14 cellular contexts compared by ENCODE assay signal in the genomic region with DNA sequence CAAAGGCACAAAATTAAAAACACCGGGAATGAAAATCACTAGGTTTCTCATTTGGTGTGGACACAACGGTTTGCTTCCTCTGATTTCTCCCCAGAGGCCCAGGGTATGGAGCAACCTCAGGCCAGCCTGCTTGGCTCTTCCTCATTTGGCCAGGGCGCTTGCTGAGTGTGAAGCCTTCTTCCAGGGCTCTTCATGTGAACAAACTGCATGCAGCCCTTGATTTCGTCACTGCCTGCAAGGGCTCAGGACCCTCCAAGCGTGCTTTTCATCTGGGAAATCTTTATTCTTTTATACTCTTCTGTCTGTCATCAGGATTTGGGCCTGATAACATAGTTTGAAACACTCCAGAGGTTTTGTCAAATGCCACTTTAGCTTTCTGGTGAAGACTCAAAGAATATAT.
DNase-seq lines count a peak whose midpoint lies in the region; ATAC-seq and TF ChIP-seq lines count a peak whose summit lies in the region.
"Had no signal": no experiment of that assay in that cellular context is flagged by ENCODE, and none has a peak within 500 bp of the region (broad histone marks: within the 10 kb centered on the region; RNA-seq: fewer than 3 reads in every experiment).

No MANE protein-coding gene starts in this region.

- H3K27me3 ChIP-seq in H7 (ENCODE audit: control insufficient read depth, insufficient read depth, low read length): no peaks in the 10 kb centered on the region
- no peaks in the 10 kb centered on the region for H3K27me3 ChIP-seq in body of pancreas
- no peaks in the 10 kb centered on the region for H3K27me3 ChIP-seq in right atrium auricular region
- H3K27me3 ChIP-seq in suprapubic skin: no peaks in the 10 kb centered on the region

- H3K4me3 Mint-ChIP-seq in WTC11: no peak overlapping the region
- H3K4me3 Mint-ChIP-seq: activated T-helper 17 cell treated with anti-CD3 and anti-CD28 coated beads, Interleukin-2, amount 50 U/mL, for 72 hours; immature natural killer cell had no signal

- no peaks in the 10 kb centered on the region for H3K4me1 Mint-ChIP-seq in WTC11
- H3K4me1 Mint-ChIP-seq: activated T-helper 17 cell treated with anti-CD3 and anti-CD28 coated beads, Interleukin-2, amount 50 U/mL, for 72 hours; immature natural killer cell had no signal

- intact Hi-C loops in body of pancreas (cut with DNase I): no loop called here

- WGBS in body of pancreas, 2 donors: 67 to 87% methylated on average over 5 of the region's 5 CpGs
- WGBS in suprapubic skin: 50% methylated on average over 5 of the region's 5 CpGs

- H3K9me3 Mint-ChIP-seq in WTC11: no peaks in the 10 kb centered on the region
- H3K9me3 Mint-ChIP-seq: activated T-helper 17 cell treated with anti-CD3 and anti-CD28 coated beads, Interleukin-2, amount 50 U/mL, for 72 hours; immature natural killer cell had no signal

- H3K27ac ChIP-seq in body of pancreas (peak overlapping the region in 1 of 4 donors; percentile 45), right atrium auricular region (no peak overlapping the region), suprapubic skin (no peak overlapping the region)

- DNase-seq in H7 (peak; percentile 2), body of pancreas (peak; percentile 18 to 72 (median 36)), right atrium auricular region (ENCODE audit: low spot score) (peak; percentile 89), suprapubic skin (ENCODE audit: low spot score in 2 of 2) (peak; percentile 86 to 89), WTC11 (ENCODE audit: low spot score) (no peak), NCI-H774 (lab: John Stamatoyannopoulos, UW) (no peak), NCI-H2107 (lab: John Stamatoyannopoulos, UW) (no peak), NCI-H82 (lab: John Stamatoyannopoulos, UW) (no peak)
- DNase-seq: activated CD4-positive, alpha-beta T cell treated with anti-CD3 and anti-CD28 coated beads for 48 hours; immature natural killer cell; KG1; NCI-H1930; T-helper 1 cell had no signal

- TF ChIP-seq CTCF in body of pancreas (IDR thresholded peaks at IDR 0.05) (no peak), right atrium auricular region (IDR thresholded peaks at IDR 0.05) (no peak), suprapubic skin (IDR thresholded peaks at IDR 0.05) (no peak), WTC11 (IDR thresholded peaks at IDR 0.05) (no peak)

- peak; percentile 48 for ATAC-seq in body of pancreas
- ATAC-seq in WTC11: no peak
- ATAC-seq: activated T-helper 17 cell treated with anti-CD3 and anti-CD28 coated beads, Interleukin-2, amount 50 U/mL, for 72 hours had no signal

- no peaks in the 10 kb centered on the region for H3K36me3 ChIP-seq in H7 (replicated peaks; ENCODE audit: control insufficient read depth, insufficient read depth, low read length)
- H3K36me3 ChIP-seq in body of pancreas (replicated peaks in 1 of 2; ENCODE audit: insufficient read depth in 1 of 2, low read depth in 2 of 2): no peaks in the 10 kb centered on the region
- H3K36me3 ChIP-seq in right atrium auricular region: no peaks in the 10 kb centered on the region
- H3K36me3 ChIP-seq in suprapubic skin: no peaks in the 10 kb centered on the region

- H3K9me3 ChIP-seq in body of pancreas: no peaks in the 10 kb centered on the region
- no peaks in the 10 kb centered on the region for H3K9me3 ChIP-seq in right atrium auricular region
- H3K9me3 ChIP-seq in suprapubic skin: no peaks in the 10 kb centered on the region

- H3K27ac Mint-ChIP-seq in WTC11: no peak overlapping the region
- H3K27ac Mint-ChIP-seq: activated T-helper 17 cell treated with anti-CD3 and anti-CD28 coated beads, Interleukin-2, amount 50 U/mL, for 72 hours; immature natural killer cell had no signal

- CTCF ChIA-PET in WTC11 (lab: Charles Lee): no interaction called here

- no peaks in the 10 kb centered on the region for H3K4me1 ChIP-seq in body of pancreas
- H3K4me1 ChIP-seq in right atrium auricular region: no peaks in the 10 kb centered on the region
- H3K4me1 ChIP-seq in suprapubic skin: no peaks in the 10 kb centered on the region

- no peaks in the 10 kb centered on the region for H3K36me3 Mint-ChIP-seq in WTC11
- H3K36me3 Mint-ChIP-seq: immature natural killer cell had no signal

- H3K4me3 ChIP-seq in H7 (ENCODE audit: insufficient read depth, low read depth, low read length) (no peak overlapping the region), body of pancreas (no peak overlapping the region), right atrium auricular region (no peak overlapping the region), suprapubic skin (no peak overlapping the region)

- TF ChIP-seq EP300 in suprapubic skin (IDR thresholded peaks at IDR 0.05): no peak

- TF ChIP-seq POLR2A in body of pancreas (IDR thresholded peaks at IDR 0.05): no peak
- no peak for TF ChIP-seq POLR2A in suprapubic skin (IDR thresholded peaks at IDR 0.05)

- POLR2A ChIA-PET in WTC11 (lab: Charles Lee): no interaction called here

- H3K27me3 Mint-ChIP-seq in WTC11 (ENCODE audit: low read depth): no peaks in the 10 kb centered on the region
- H3K27me3 Mint-ChIP-seq: activated T-helper 17 cell treated with anti-CD3 and anti-CD28 coated beads, Interleukin-2, amount 50 U/mL, for 72 hours had no signal

TF ChIP-seq in WTC11, 78 proteins besides CTCF, POLR2A, EP300 and RAD21 (continues in another document):
- TF ChIP-seq NFATC4 (CRISPR knock-in tag; IDR thresholded peaks at IDR 0.05) (no peak), FOXJ3 (CRISPR knock-in tag; IDR thresholded peaks at IDR 0.05; ENCODE audit: borderline replicate concordance) (no peak)
- TF ChIP-seq, protein P1, sequence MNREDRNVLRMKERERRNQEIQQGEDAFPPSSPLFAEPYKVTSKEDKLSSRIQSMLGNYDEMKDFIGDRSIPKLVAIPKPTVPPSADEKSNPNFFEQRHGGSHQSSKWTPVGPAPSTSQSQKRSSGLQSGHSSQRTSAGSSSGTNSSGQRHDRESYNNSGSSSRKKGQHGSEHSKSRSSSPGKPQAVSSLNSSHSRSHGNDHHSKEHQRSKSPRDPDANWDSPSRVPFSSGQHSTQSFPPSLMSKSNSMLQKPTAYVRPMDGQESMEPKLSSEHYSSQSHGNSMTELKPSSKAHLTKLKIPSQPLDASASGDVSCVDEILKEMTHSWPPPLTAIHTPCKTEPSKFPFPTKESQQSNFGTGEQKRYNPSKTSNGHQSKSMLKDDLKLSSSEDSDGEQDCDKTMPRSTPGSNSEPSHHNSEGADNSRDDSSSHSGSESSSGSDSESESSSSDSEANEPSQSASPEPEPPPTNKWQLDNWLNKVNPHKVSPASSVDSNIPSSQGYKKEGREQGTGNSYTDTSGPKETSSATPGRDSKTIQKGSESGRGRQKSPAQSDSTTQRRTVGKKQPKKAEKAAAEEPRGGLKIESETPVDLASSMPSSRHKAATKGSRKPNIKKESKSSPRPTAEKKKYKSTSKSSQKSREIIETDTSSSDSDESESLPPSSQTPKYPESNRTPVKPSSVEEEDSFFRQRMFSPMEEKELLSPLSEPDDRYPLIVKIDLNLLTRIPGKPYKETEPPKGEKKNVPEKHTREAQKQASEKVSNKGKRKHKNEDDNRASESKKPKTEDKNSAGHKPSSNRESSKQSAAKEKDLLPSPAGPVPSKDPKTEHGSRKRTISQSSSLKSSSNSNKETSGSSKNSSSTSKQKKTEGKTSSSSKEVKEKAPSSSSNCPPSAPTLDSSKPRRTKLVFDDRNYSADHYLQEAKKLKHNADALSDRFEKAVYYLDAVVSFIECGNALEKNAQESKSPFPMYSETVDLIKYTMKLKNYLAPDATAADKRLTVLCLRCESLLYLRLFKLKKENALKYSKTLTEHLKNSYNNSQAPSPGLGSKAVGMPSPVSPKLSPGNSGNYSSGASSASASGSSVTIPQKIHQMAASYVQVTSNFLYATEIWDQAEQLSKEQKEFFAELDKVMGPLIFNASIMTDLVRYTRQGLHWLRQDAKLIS (CRISPR knock-in tag; IDR thresholded peaks at IDR 0.05; ENCODE audit: borderline replicate concordance): no peak
- TF ChIP-seq, protein P2, sequence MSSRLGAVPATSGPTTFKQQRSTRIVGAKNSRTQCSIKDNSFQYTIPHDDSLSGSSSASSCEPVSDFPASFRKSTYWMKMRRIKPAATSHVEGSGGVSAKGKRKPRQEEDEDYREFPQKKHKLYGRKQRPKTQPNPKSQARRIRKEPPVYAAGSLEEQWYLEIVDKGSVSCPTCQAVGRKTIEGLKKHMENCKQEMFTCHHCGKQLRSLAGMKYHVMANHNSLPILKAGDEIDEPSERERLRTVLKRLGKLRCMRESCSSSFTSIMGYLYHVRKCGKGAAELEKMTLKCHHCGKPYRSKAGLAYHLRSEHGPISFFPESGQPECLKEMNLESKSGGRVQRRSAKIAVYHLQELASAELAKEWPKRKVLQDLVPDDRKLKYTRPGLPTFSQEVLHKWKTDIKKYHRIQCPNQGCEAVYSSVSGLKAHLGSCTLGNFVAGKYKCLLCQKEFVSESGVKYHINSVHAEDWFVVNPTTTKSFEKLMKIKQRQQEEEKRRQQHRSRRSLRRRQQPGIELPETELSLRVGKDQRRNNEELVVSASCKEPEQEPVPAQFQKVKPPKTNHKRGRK (CRISPR knock-in tag; IDR thresholded peaks at IDR 0.05; ENCODE audit: borderline replicate concordance): no peak
- TF ChIP-seq, protein P3, sequence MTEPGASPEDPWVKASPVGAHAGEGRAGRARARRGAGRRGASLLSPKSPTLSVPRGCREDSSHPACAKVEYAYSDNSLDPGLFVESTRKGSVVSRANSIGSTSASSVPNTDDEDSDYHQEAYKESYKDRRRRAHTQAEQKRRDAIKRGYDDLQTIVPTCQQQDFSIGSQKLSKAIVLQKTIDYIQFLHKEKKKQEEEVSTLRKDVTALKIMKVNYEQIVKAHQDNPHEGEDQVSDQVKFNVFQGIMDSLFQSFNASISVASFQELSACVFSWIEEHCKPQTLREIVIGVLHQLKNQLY (CRISPR knock-in tag; IDR thresholded peaks at IDR 0.05): no peak

Comparison
In these comparisons a context has a peak if more than half of its experiments do, and no peak if none do; other contexts are left out.
1. DNase-seq: peak in H7 (single experiment), body of pancreas (4 of 4), right atrium auricular region (single experiment) and suprapubic skin (2 of 2); none in WTC11 (single experiment), NCI-H774 (single experiment), NCI-H2107 (single experiment) and NCI-H82 (single experiment).